ENCODE assay signal across 14 cellular contexts in the genomic region with DNA sequence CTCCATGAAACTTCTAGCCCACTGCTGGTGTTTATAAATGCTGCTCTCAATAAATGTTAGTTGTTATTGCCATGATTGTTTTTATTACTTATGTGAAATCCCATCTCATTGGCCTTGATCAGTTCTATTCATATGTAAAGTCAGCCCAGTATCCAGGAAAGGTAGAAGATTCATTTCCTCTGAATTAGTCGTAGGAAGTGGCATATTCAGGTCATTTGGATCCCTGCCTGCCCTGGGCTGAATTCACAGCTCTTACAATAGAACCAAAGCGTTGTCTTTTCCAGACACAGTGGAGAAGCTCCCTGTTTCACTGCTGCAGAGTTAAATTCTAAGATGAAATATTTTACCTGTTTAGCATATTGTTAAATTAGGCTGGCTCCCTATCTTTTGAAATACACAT.
"Had no signal": no experiment of that assay in that cellular context is flagged by ENCODE, and none has a peak within 500 bp of the region (broad histone marks: within the 10 kb centered on the region; RNA-seq: fewer than 3 reads in every experiment).

No MANE protein-coding gene starts in this region.

- H3K27me3 ChIP-seq: gastroesophageal sphincter had no signal

- H3K9me3 ChIP-seq: gastroesophageal sphincter had no signal

- H3K9me3 Mint-ChIP-seq: activated naive CD4-positive, alpha-beta T cell treated with anti-CD3 and anti-CD28 coated beads, Interleukin-2, amount 50 U/mL, for 72 hours; natural killer cell; stimulated activated naive CD8-positive, alpha-beta T cell treated with anti-CD3 and anti-CD28 coated beads, Interleukin-15, Interleukin-2, amounts not matched to agents 100 ng/mL and 50 ng/mL, for 24 hours; T-helper 2 cell treated with Interferon-gamma antibody and Interleukin-4, amounts not matched to agents 5 μg/mL and 100 μg/mL, for 36 hours had no signal

- H3K4me1 Mint-ChIP-seq: natural killer cell had no signal

- H3K4me3 ChIP-seq: gastroesophageal sphincter, lung had no signal

- DNase-seq: activated CD4-positive, alpha-beta T cell treated with anti-CD3 and anti-CD28 coated beads, Interleukin-2, amount 50 U/mL, for 4 hours; activated CD4-positive, CD25-positive, alpha-beta regulatory T cell treated with anti-CD3 and anti-CD28 coated beads, Interleukin-2, amount 50 U/mL, for 72 hours; activated effector memory CD4-positive, alpha-beta T cell treated with Interleukin-2 at 50 U/mL for 16 hours; activated T-cell treated with anti-CD3 and anti-CD28 coated beads, Interleukin-2, amount 50 U/mL, for 1 hour; amygdala; hippocampal formation; kidney glomerular epithelial cell; natural killer cell; stimulated activated CD4-positive, alpha-beta T cell treated with anti-CD3 and anti-CD28 coated beads, Interleukin-4, amount 100 ng/mL, for 24 hours had no signal

- H3K27ac Mint-ChIP-seq: activated naive CD4-positive, alpha-beta T cell treated with anti-CD3 and anti-CD28 coated beads, Interleukin-2, amount 50 U/mL, for 72 hours; natural killer cell; stimulated activated naive CD8-positive, alpha-beta T cell treated with anti-CD3 and anti-CD28 coated beads, Interleukin-15, Interleukin-2, amounts not matched to agents 100 ng/mL and 50 ng/mL, for 24 hours; T-helper 2 cell treated with Interferon-gamma antibody and Interleukin-4, amounts not matched to agents 5 μg/mL and 100 μg/mL, for 36 hours had no signal

- H3K36me3 Mint-ChIP-seq: activated naive CD4-positive, alpha-beta T cell treated with anti-CD3 and anti-CD28 coated beads, Interleukin-2, amount 50 U/mL, for 72 hours; natural killer cell had no signal

- H3K4me3 Mint-ChIP-seq: natural killer cell; stimulated activated naive CD8-positive, alpha-beta T cell treated with anti-CD3 and anti-CD28 coated beads, Interleukin-15, Interleukin-2, amounts not matched to agents 100 ng/mL and 50 ng/mL, for 24 hours; T-helper 2 cell treated with Interferon-gamma antibody and Interleukin-4, amounts not matched to agents 5 μg/mL and 100 μg/mL, for 36 hours had no signal

- ATAC-seq: activated naive CD4-positive, alpha-beta T cell treated with anti-CD3 and anti-CD28 coated beads, Interleukin-2, amount 50 U/mL, for 72 hours; gastroesophageal sphincter; natural killer cell had no signal

- H3K36me3 ChIP-seq: gastroesophageal sphincter had no signal
